9 cellular contexts compared by ENCODE assay signal in the genomic region with DNA sequence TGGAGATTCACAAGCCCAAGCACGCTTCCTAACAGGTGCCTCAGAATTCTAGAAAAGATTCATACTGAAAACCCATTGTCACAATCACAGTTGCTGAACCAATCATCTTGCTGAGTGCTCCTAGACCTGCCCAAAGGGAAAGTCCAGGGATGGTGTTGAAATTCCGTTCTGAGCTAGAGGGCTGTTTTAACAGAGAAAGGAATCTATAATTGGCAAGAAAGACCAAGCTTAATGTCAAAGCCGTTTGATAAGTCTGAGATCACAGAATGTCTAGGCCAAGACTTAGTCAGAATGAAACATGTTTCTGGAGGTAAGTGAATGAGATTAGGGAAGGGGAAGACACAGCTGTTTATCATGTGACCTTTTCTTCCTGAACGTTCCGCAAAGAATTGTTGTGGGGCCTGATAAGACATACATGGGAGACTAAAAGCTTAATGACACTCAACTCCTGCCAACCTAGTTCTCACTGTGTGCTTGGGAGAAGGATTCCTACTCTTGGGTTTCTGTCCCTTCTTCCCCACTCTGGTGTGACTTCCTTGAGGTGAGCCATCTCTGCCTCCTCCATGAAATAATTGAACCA. TPM values are rescaled to one million over a fixed set of nuclear protein-coding genes. Genes with fewer than 3 reads are reported as not detected.
DNase-seq lines count a peak whose midpoint lies in the region; ATAC-seq and TF ChIP-seq lines count a peak whose summit lies in the region.
"Had no signal": no experiment of that assay in that cellular context is flagged by ENCODE, and none has a peak within 500 bp of the region (broad histone marks: within the 10 kb centered on the region; RNA-seq: fewer than 3 reads in every experiment).

No MANE protein-coding gene starts in this region.

- TF ChIP-seq CTCF in transverse colon (IDR thresholded peaks at IDR 0.05) (no peak), osteoblast (IDR thresholded peaks at IDR 0.05; ENCODE audit: extremely low read depth, low read depth, low read length) (no peak)

- TF ChIP-seq EP300 in transverse colon (IDR thresholded peaks at IDR 0.05; ENCODE audit: low read depth) = no peak

- peak; percentile 85 for ATAC-seq in GM18870 (IDR thresholded peaks at IDR 0.05; ENCODE audit: unreplicated experiment)
- ATAC-seq in GM21717 (IDR thresholded peaks at IDR 0.05; ENCODE audit: unreplicated experiment) = peak; percentile 89
- peak; percentile 29 for ATAC-seq in memory B cell (ENCODE audit: low read depth)
- ATAC-seq: left lung had no signal

- H3K9me3 Mint-ChIP-seq in memory B cell = no peaks in the 10 kb centered on the region

- no peaks in the 10 kb centered on the region for H3K36me3 Mint-ChIP-seq in memory B cell

- H4K20me1 ChIP-seq in osteoblast (ENCODE audit: insufficient read depth, low read length) = no peaks in the 10 kb centered on the region

- H3K9me3 ChIP-seq in transverse colon (no peaks in the 10 kb centered on the region), osteoblast (ENCODE audit: low read depth, low read length) (no peaks in the 10 kb centered on the region)
- H3K9me3 ChIP-seq: left lung had no signal

- in situ Hi-C loops in KBM-7 (cut with MboI; ENCODE audit: low pct_unique_long_range_greater_than_20kb, low sequenced_read_pairs) (no loop called here), transverse colon (cut with MboI; ENCODE audit: low pct_ligation_motif_present in 1 of 4, low pct_unique_long_range_greater_than_20kb in 1 of 4, low sequenced_read_pairs in 3 of 4) (no loop called here)

- H3K27ac Mint-ChIP-seq in memory B cell = peak overlapping the region; percentile 88

- H3K4me1 Mint-ChIP-seq in memory B cell = peaks cover 12% of the 10 kb centered on the region

- no peak overlapping the region for H2AFZ ChIP-seq in osteoblast (ENCODE audit: low read length)

- no peaks in the 10 kb centered on the region for H3K27me3 ChIP-seq in transverse colon
- H3K27me3 ChIP-seq in osteoblast (ENCODE audit: insufficient read depth, low read length) = peaks cover 19% of the 10 kb centered on the region
- H3K27me3 ChIP-seq: left lung had no signal

- H3K27me3 Mint-ChIP-seq in memory B cell = no peaks in the 10 kb centered on the region

- TF ChIP-seq POLR2A in transverse colon (IDR thresholded peaks at IDR 0.05) = no peak

- 33 to 62% methylated on average over 4 to 5 of the region's 5 CpGs for WGBS in transverse colon (ENCODE audit: low coverage in 1 of 2), 2 donors

- no peak overlapping the region for H3K4me2 ChIP-seq in osteoblast (ENCODE audit: insufficient read depth, low read length)

- no peak overlapping the region for H3K4me3 ChIP-seq in transverse colon
- no peak overlapping the region for H3K4me3 ChIP-seq in osteoblast (ENCODE audit: insufficient read depth, low read length)
- H3K4me3 ChIP-seq: left lung had no signal

- H3K27ac ChIP-seq in transverse colon (no peak overlapping the region), osteoblast (ENCODE audit: low read depth, low read length) (no peak overlapping the region)
- H3K27ac ChIP-seq: left lung had no signal

- no peaks in the 10 kb centered on the region for H3K79me2 ChIP-seq in osteoblast (ENCODE audit: insufficient read depth, low read length)

- DNase-seq in KBM-7 (peak; percentile 61), memory B cell (ENCODE audit: low spot score in 2 of 2) (no peak), T1000 (lab: John Stamatoyannopoulos, UW) (no peak), transverse colon (no peak), COLO668 (lab: John Stamatoyannopoulos, UW; ENCODE audit: unreplicated experiment) (no peak), osteoblast (ENCODE audit: insufficient read length, low spot score, missing footprints) (no peak)
- DNase-seq: left lung had no signal

- H3K36me3 ChIP-seq in transverse colon = no peaks in the 10 kb centered on the region
- no peaks in the 10 kb centered on the region for H3K36me3 ChIP-seq in osteoblast (ENCODE audit: insufficient read depth, low read length)
- H3K36me3 ChIP-seq: left lung had no signal

- H3K4me1 ChIP-seq in transverse colon = no peaks in the 10 kb centered on the region
- H3K4me1 ChIP-seq in osteoblast (ENCODE audit: insufficient read depth, low read length) = peaks cover 6% of the 10 kb centered on the region
- H3K4me1 ChIP-seq: left lung had no signal

- H3K4me3 Mint-ChIP-seq in memory B cell = no peak overlapping the region

- intact Hi-C loops in transverse colon (cut with DNase I; ENCODE audit: low total_unique reads) = no loop called here

RNA-seq across cellular contexts. Expression of a gene that starts 27.5 kb away (rescaled TPM):
- 10 to 100 TPM in 1 of 4 donors, 1 to 10 TPM in 1, under 1 TPM in 1, not detected in 1; 0.82 to 66.5 (median 3.5) TPM for total RNA-seq in transverse colon
- 3.5 and 4.0 TPM in 2 replicates for total RNA-seq in osteoblast

Comparison
In these comparisons a context has a peak if more than half of its experiments do, and no peak if none do; other contexts are left out.
1. ATAC-seq: peak in every context shown above with its lines; median percentile 89 in GM21717; 85 in GM18870; 29 in memory B cell.